13 cellular contexts compared by ENCODE assay signal in genomic region chr11:44797886-44798683, GRCh38.
DNase-seq lines count a peak whose midpoint lies in the region; ATAC-seq, FAIRE-seq and TF ChIP-seq lines count a peak whose summit lies in the region.
"Had no signal": no experiment of that assay in that cellular context is flagged by ENCODE, and none has a peak within 500 bp of the region (broad histone marks: within the 10 kb centered on the region; RNA-seq: fewer than 3 reads in every experiment).

No MANE protein-coding gene starts in this region.

- no peak for TF ChIP-seq CTCF in AG10803 (conservative IDR thresholded peaks at IDR 0.05; ENCODE audit: low read length)
- no peak for TF ChIP-seq CTCF in neural cell (IDR thresholded peaks at IDR 0.05; ENCODE audit: poor library complexity, severe bottlenecking)

- peaks cover 28% of the 10 kb centered on the region for H3K79me2 ChIP-seq in neural cell (replicated peaks; ENCODE audit: insufficient read depth, low read length)

- no peak overlapping the region for H3K4me3 Mint-ChIP-seq in T-helper 17 cell

- no peak for TF ChIP-seq POLR2A in GM12892 (IDR thresholded peaks at IDR 0.05; ENCODE audit: low read depth, low read length)

- TF ChIP-seq EP300 in neural cell (conservative IDR thresholded peaks at IDR 0.05; ENCODE audit: poor library complexity, severe bottlenecking), result no peak

- H3K27me3 ChIP-seq in neural cell (ENCODE audit: insufficient read depth, low read depth, low read length), result no peaks in the 10 kb centered on the region

- peak overlapping the region; percentile 74 for H3K27ac ChIP-seq in neural cell (ENCODE audit: low read length)
- H3K27ac ChIP-seq: brain microvascular endothelial cell, neutrophil had no signal

- peaks cover 6% of the 10 kb centered on the region for H3K36me3 Mint-ChIP-seq in T-helper 17 cell (ENCODE audit: low read depth)

- intact Hi-C loops in left ventricle myocardium superior (cut with micrococcal nuclease) (no loop called here), posterior vena cava (cut with DNase I) (no loop called here)

- H3K9me3 ChIP-seq in T-helper 17 cell (ENCODE audit: control insufficient read depth, low read length, poor library complexity, severe bottlenecking) (no peaks in the 10 kb centered on the region), neural cell (ENCODE audit: low read length) (no peaks in the 10 kb centered on the region)
- H3K9me3 ChIP-seq: neutrophil had no signal

- H3K9ac ChIP-seq in neural cell (ENCODE audit: low read length), result peak overlapping the region; percentile 47

- no peak for ATAC-seq in T-helper 17 cell
- peak; percentile 29 for ATAC-seq in left ventricle myocardium superior

- H3K4me2 ChIP-seq in neural cell (ENCODE audit: low read length), result peak overlapping the region; percentile 39

- no peak overlapping the region for H2AFZ ChIP-seq in neural cell (ENCODE audit: low read depth, low read length)

- no peaks in the 10 kb centered on the region for H3K9me2 ChIP-seq in neural cell (ENCODE audit: insufficient read depth, low read length)

- H4K20me1 ChIP-seq in neural cell (ENCODE audit: insufficient read depth), result no peaks in the 10 kb centered on the region

- peak overlapping the region; percentile 27 for H3K27ac Mint-ChIP-seq in T-helper 17 cell

- H3K4me3 ChIP-seq in AG10803 (ENCODE audit: low read length) (no peak overlapping the region), neural cell (ENCODE audit: low read length) (peak overlapping the region; percentile 27)

- peaks cover 18% of the 10 kb centered on the region for H3K4me1 Mint-ChIP-seq in T-helper 17 cell

- FAIRE-seq in GM12892 (lab: Jason Lieb, UNC), result no peak

- DNase-seq in AG10803 (ENCODE audit: low read depth) (peak; percentile 87), T-helper 17 cell (no peak), left ventricle myocardium superior (no peak), GM12892 (ENCODE audit: insufficient read length) (no peak), posterior vena cava (ENCODE audit: low spot score) (no peak), KBM-7 (no peak)
- no peak for DNase-seq in activated naive CD4-positive, alpha-beta T cell (lab: John Stamatoyannopoulos, UW)
- DNase-seq: activated effector memory CD4-positive, alpha-beta T cell treated with anti-CD3 and anti-CD28 coated beads, Interleukin-2, amount 50 U/mL, for 16 hours; brain microvascular endothelial cell; glutamatergic neuron; stimulated activated naive CD4-positive, alpha-beta T cell had no signal

- peaks cover 3% of the 10 kb centered on the region for H3F3A ChIP-seq in neural cell (ENCODE audit: insufficient read depth, low read length, poor library complexity, severe bottlenecking)

- no peaks in the 10 kb centered on the region for H3K36me3 ChIP-seq in neural cell (ENCODE audit: insufficient read depth, low read length)
- H3K36me3 ChIP-seq: brain microvascular endothelial cell, neutrophil had no signal

- peak; percentile 8 for TF ChIP-seq RAD21 in neural cell (conservative IDR thresholded peaks at IDR 0.05)

- in situ Hi-C loops in KBM-7 (cut with MboI; ENCODE audit: low pct_unique_long_range_greater_than_20kb, low sequenced_read_pairs), result no loop called here

- no peaks in the 10 kb centered on the region for H3K27me3 Mint-ChIP-seq in T-helper 17 cell

TF ChIP-seq in neural cell, 6 proteins besides CTCF, POLR2A, EP300 and RAD21:
- TF ChIP-seq REST (IDR thresholded peaks at IDR 0.05; ENCODE audit: borderline replicate concordance), result peak; percentile 23
- TF ChIP-seq SMC3 (conservative IDR thresholded peaks at IDR 0.05; ENCODE audit: poor library complexity), result peak; percentile 17
- TF ChIP-seq POLR2AphosphoS5 (IDR thresholded peaks at IDR 0.05), result no peak
